8 cellular contexts compared by ENCODE assay signal in genomic region chr2:145047554-145047953, GRCh38.
"Had no signal": no experiment of that assay in that cellular context is flagged by ENCODE, and none has a peak within 500 bp of the region (broad histone marks: within the 10 kb centered on the region; RNA-seq: fewer than 3 reads in every experiment).

No MANE protein-coding gene starts in this region.

- H3K4me1 ChIP-seq: HAP-1 had no signal

- H3K9ac ChIP-seq: GM23248 had no signal

- H3K4me3 ChIP-seq: GM23248, GM23338, HAP-1 had no signal

- DNase-seq: GM23248, GOT3, H7, H9, HCEC 1CT, HFFc6 had no signal

- H3K27ac ChIP-seq: GM23248 had no signal

- H3K36me3 ChIP-seq: HAP-1 had no signal

- H3K9me3 ChIP-seq: HAP-1 had no signal
